Comparison of ENCODE assay signal across 8 cellular contexts in the genomic region with DNA sequence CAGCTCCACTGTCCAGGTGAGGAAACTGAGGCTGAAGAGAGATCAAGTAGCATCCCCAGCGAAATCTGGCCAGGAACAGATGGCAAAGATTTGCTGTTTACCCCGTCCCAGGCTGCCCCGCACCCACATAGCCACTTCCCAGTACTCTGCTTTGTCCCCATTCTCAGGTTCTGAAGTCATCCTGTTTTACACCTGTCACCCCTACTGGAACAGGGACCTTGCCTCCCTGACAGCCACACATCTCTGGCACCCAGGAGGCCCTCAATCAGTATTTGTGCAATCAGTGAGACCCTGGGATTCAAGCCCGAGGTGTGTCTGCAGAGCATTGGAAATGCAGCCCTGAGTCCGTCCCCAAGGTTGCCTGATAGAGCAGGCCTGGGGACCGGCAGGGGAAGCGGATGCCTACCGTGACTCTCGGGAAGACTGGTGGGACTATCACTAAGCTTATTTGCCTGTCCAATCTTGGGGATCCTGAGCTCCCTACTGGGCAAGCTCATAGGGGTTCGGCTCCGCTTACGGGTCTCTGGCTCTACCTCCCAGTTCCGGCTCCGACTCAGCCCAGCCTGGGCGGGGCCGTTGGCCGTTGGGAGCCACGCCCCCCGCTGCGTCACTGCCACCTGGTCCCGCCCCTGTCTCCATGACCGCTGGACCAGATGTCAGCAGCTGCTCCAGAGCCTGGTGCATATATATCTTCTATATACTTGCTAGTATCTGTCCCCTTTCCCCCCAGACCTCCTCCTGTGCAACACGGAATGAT. TPM values are rescaled to one million over a fixed set of nuclear protein-coding genes. Genes with fewer than 3 reads are reported as not detected.
DNase-seq lines count a peak whose midpoint lies in the region; ATAC-seq and TF ChIP-seq lines count a peak whose summit lies in the region.

No MANE protein-coding gene starts in this region.

- TF ChIP-seq CTCF in GM10248 (IDR thresholded peaks at IDR 0.05; ENCODE audit: control extremely low read depth, extremely low read depth, low read depth, missing control alignments) (no peak), choroid plexus epithelial cell (conservative IDR thresholded peaks at IDR 0.05; ENCODE audit: low read depth, low read length) (no peak)

- CTCF ChIA-PET in GM10248 (lab: Yijun Ruan, JAX) = interaction anchor here (1.2 kb wide), 1 partner anchor 7 kb away, joined by 3 read pairs; no protein-coding TSS in a partner anchor
- CTCF ChIA-PET in HEK293T (lab: Yijun Ruan, JAX) = no interaction called here

- ATAC-seq in left colon = peak; percentile 71

- POLR2A ChIA-PET in GM10248 (lab: Yijun Ruan, JAX) (interaction anchor here (0.5 kb wide), 1 partner anchor 279 kb away, joined by 4 read pairs; no protein-coding TSS in a partner anchor), HEK293T (lab: Yijun Ruan, JAX) (interaction anchor here (1.1 kb wide), 1 partner anchor 22 kb away, joined by 3 read pairs; the partner anchor contains the start of gene EMC3)

- H3K4me3 ChIP-seq in choroid plexus epithelial cell (ENCODE audit: low read depth, low read length) = peak overlapping the region; percentile 63

- intact Hi-C loops in left colon (cut with DNase I, micrococcal nuclease) = no loop called here

- DNase-seq in GM10248 (ENCODE audit: extremely low spot score) (peak; percentile 86), HEK293T (ENCODE audit: extremely low spot score) (peak; percentile 74), NCI-H2171 (lab: John Stamatoyannopoulos, UW) (peak; percentile 68), choroid plexus epithelial cell (ENCODE audit: low read depth) (peak; percentile 83), left colon (peak; percentile 82 to 94), COLO829 (ENCODE audit: low spot score) (no peak)
- peak; percentile 72 to 81 for DNase-seq in activated CD4-positive, alpha-beta T cell treated with anti-CD3 and anti-CD28 coated beads for 4 hours
- DNase-seq in stimulated activated CD4-positive, alpha-beta T cell treated with anti-CD3 and anti-CD28 coated beads, Interleukin-1b, Interleukin-23, amount 100 ng/mL, for 24 hours (ENCODE audit: low read depth in 4 of 4, low spot score in 1 of 4) = peak; percentile 51 to 69 (median 63)

TF ChIP-seq in HEK293T, 16 proteins besides CTCF, POLR2A, EP300 and RAD21:
- TF ChIP-seq FOXA1 (IDR thresholded peaks at IDR 0.05) (no peak), BHLHE40 (IDR thresholded peaks at IDR 0.05; ENCODE audit: borderline replicate concordance) (no peak), ZNF384 (IDR thresholded peaks at IDR 0.05) (no peak), FOXM1 (IDR thresholded peaks at IDR 0.05; ENCODE audit: borderline replicate concordance) (no peak), ELF4 (IDR thresholded peaks at IDR 0.05) (no peak), ARNT (IDR thresholded peaks at IDR 0.05) (no peak), SUZ12 (IDR thresholded peaks at IDR 0.05) (no peak), FOXK2 (IDR thresholded peaks at IDR 0.05) (no peak), SP1 (IDR thresholded peaks at IDR 0.05) (no peak), TARDBP (IDR thresholded peaks at IDR 0.05) (no peak), LEF1 (IDR thresholded peaks at IDR 0.05; ENCODE audit: borderline replicate concordance) (no peak), L3MBTL2 (conservative IDR thresholded peaks at IDR 0.05) (no peak), PKNOX1 (IDR thresholded peaks at IDR 0.05) (no peak)

RNA-seq across cellular contexts. Expression of gene FANCD2, which starts 17.5 kb away (rescaled TPM):
- 10 to 100 TPM in 1 of 2 donors, 1 to 10 TPM in 1; 5.1 to 10.0 TPM for total RNA-seq in left colon

RNA-seq across cellular contexts. Expression of gene EMC3, which starts 22.1 kb away (rescaled TPM):
- 10 to 100 TPM; 82.5 to 88.5 TPM for total RNA-seq in left colon

RNA-seq across cellular contexts. Expression of gene PRRT3, which starts 56.6 kb away (rescaled TPM):
- 1 to 10 TPM; 1.1 to 1.2 TPM for total RNA-seq in left colon
